In genomic region chr2:206526416-206526815, GRCh38 we compare ENCODE assay signal across 16 cellular contexts.
A peak's percentile ranks its signal among the peaks of the same experiment; 100 is the strongest.
DNase-seq lines count a peak whose midpoint lies in the region; ATAC-seq lines count a peak whose summit lies in the region.
"Had no signal": no experiment of that assay in that cellular context is flagged by ENCODE, and none has a peak within 500 bp of the region (broad histone marks: within the 10 kb centered on the region; RNA-seq: fewer than 3 reads in every experiment).

No MANE protein-coding gene starts in this region.

- DNase-seq in NCI-H1694 treated with DMSO at 0.1 percent for 48 hours (lab: John Stamatoyannopoulos, UW) (peak; percentile 25), NCI-H1694 (lab: John Stamatoyannopoulos, UW) (no peak), NCI-H446 (lab: John Stamatoyannopoulos, UW) (peak; percentile 15 to 48), cerebellar cortex (ENCODE audit: low spot score) (peak; percentile 88), retina (peak; percentile 5), NCI-H510A treated with DMSO at 0.1 percent for 48 hours (lab: John Stamatoyannopoulos, UW) (no peak)
- DNase-seq: 8988T; CD4-positive, CD25-positive, alpha-beta regulatory T cell; DMS153; DMS79 treated with DMSO at 0.1 percent for 48 hours; EL; GDM1; H7 had no signal

- ATAC-seq in HG03045 (IDR thresholded peaks at IDR 0.05; ENCODE audit: unreplicated experiment): no peak
- no peak for ATAC-seq in HG03108 (IDR thresholded peaks at IDR 0.05; ENCODE audit: unreplicated experiment)
- ATAC-seq: GM23338 had no signal

Comparison
In these comparisons a context has a peak if more than half of its experiments do, and no peak if none do; other contexts are left out.
1. DNase-seq: peak in NCI-H1694 treated with DMSO at 0.1 percent for 48 hours (single experiment), NCI-H446 (2 of 2), cerebellar cortex (single experiment) and retina (single experiment); none in NCI-H1694 (single experiment) and NCI-H510A treated with DMSO at 0.1 percent for 48 hours (single experiment).